Comparison of ENCODE assay signal across 28 cellular contexts in the genomic region with DNA sequence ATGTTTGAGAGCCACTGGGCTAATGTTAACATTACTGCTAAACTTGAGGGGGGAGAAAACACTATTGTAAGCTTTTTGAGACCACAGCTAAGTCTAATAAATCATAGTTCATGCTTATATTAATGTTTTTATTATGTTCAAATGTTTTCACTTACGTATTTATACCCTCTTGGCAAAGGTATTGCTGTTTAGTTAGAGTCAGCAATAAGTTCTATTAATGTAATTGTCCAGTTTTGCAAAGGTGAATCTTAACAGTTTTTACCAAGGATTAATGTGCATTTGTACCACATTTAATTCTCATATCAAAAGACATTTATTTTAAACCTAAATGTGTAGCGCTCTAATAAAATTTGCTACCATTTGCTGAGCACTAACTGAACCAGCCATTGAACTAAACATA.
"Had no signal": no experiment of that assay in that cellular context is flagged by ENCODE, and none has a peak within 500 bp of the region (broad histone marks: within the 10 kb centered on the region; RNA-seq: fewer than 3 reads in every experiment).

No MANE protein-coding gene starts in this region.

- H3K27ac ChIP-seq: colonic mucosa, coronary artery, dorsolateral prefrontal cortex, epithelial cell of prostate, esophagus muscularis mucosa, esophagus squamous epithelium, foreskin keratinocyte, gastrocnemius medialis, gastroesophageal sphincter, heart left ventricle, heart right ventricle had no signal

- H3K27me3 ChIP-seq: colonic mucosa, dorsolateral prefrontal cortex, esophagus muscularis mucosa, esophagus squamous epithelium, foreskin keratinocyte, gastrocnemius medialis, gastroesophageal sphincter, heart left ventricle, heart right ventricle had no signal

- FAIRE-seq: colon, endometrium, endothelial cell of umbilical vein, frontal cortex had no signal

- DNase-seq: colonic mucosa; cortex of kidney; dermis blood vessel endothelial cell; dorsolateral prefrontal cortex; effector CD4-positive, alpha-beta T cell; effector CD8-positive, alpha-beta T cell; effector memory CD4-positive, alpha-beta T cell; effector memory CD8-positive, alpha-beta T cell; endodermal cell; erythroblast; esophagus squamous epithelium; foreskin fibroblast; foreskin keratinocyte; foreskin melanocyte; gastrocnemius medialis; glutamatergic neuron; head of caudate nucleus; heart left ventricle; heart right ventricle had no signal

- H3K9me3 ChIP-seq: colonic mucosa, esophagus muscularis mucosa, esophagus squamous epithelium, gastrocnemius medialis, gastroesophageal sphincter, heart left ventricle, heart right ventricle had no signal

- ATAC-seq: effector memory CD8-positive, alpha-beta T cell; esophagus mucosa; foreskin keratinocyte; gastrocnemius medialis; gastroesophageal sphincter; heart left ventricle; heart right ventricle had no signal

- H3K4me1 ChIP-seq: colonic mucosa, esophagus muscularis mucosa, esophagus squamous epithelium, gastroesophageal sphincter had no signal

- H3K4me3 ChIP-seq: colonic mucosa, coronary artery, dorsolateral prefrontal cortex, esophagus muscularis mucosa, esophagus squamous epithelium, gastrocnemius medialis, gastroesophageal sphincter, heart left ventricle, heart right ventricle had no signal

- H3K36me3 ChIP-seq: colonic mucosa, gastrocnemius medialis had no signal
